Comparison of ENCODE assay signal across 19 cellular contexts in genomic region chr4:177127658-177128057, GRCh38.
A peak's percentile ranks its signal among the peaks of the same experiment; 100 is the strongest.
DNase-seq lines count a peak whose midpoint lies in the region; ATAC-seq, FAIRE-seq and TF ChIP-seq lines count a peak whose summit lies in the region.
"Had no signal": no experiment of that assay in that cellular context is flagged by ENCODE, and none has a peak within 500 bp of the region (broad histone marks: within the 10 kb centered on the region; RNA-seq: fewer than 3 reads in every experiment).

No MANE protein-coding gene starts in this region.

- H2AFZ ChIP-seq in PC-9, result no peak overlapping the region
- no peak overlapping the region for H2AFZ ChIP-seq in endothelial cell of umbilical vein (ENCODE audit: low read depth, low read length)

- H3K9me1 ChIP-seq in endothelial cell of umbilical vein (replicated peaks; ENCODE audit: control insufficient read depth, extremely low read depth, insufficient read depth, low read length), result no peaks in the 10 kb centered on the region

- H3K4me2 ChIP-seq in PC-9 (peak overlapping the region; percentile 48), endothelial cell of umbilical vein (ENCODE audit: insufficient read depth, low read length) (peak overlapping the region; percentile 88)
- H3K4me2 ChIP-seq: A549 had no signal

- H3K36me3 ChIP-seq in PC-9 (ENCODE audit: low read depth) (no peaks in the 10 kb centered on the region), endothelial cell of umbilical vein (ENCODE audit: control insufficient read depth in 2 of 2, extremely low read depth in 1 of 2, insufficient read depth in 2 of 2, low read length in 2 of 2) (no peaks in the 10 kb centered on the region), thyroid gland (no peaks in the 10 kb centered on the region)
- H3K36me3 ChIP-seq: HAP-1, SJCRH30 had no signal

- H3K27me3 ChIP-seq in PC-9 (ENCODE audit: insufficient read depth, low read depth) (no peaks in the 10 kb centered on the region), endothelial cell of umbilical vein (ENCODE audit: control insufficient read depth in 2 of 2, insufficient read depth in 2 of 2, low read length in 2 of 2) (no peaks in the 10 kb centered on the region), thyroid gland (no peaks in the 10 kb centered on the region)
- H3K27me3 ChIP-seq: SJCRH30 had no signal

- H3K27ac ChIP-seq in PC-9, result peak overlapping the region; percentile 69
- H3K27ac ChIP-seq in endothelial cell of umbilical vein (ENCODE audit: insufficient read depth, low read depth, low read length), result peak overlapping the region; percentile 77
- H3K27ac ChIP-seq in thyroid gland, result no peak overlapping the region
- H3K27ac ChIP-seq: A549, SJCRH30 had no signal

- no TSS peak for BruUV-seq in PC-9 (replicated peaks; lab: Mats Ljungman, UMichigan)
- BruUV-seq in endothelial cell of umbilical vein (replicated peaks; lab: Mats Ljungman, UMichigan), result no TSS peak

- no peak for TF ChIP-seq CTCF in PC-9 (conservative IDR thresholded peaks at IDR 0.05)
- TF ChIP-seq CTCF in endothelial cell of umbilical vein (IDR thresholded peaks at IDR 0.05; ENCODE audit: extremely low read depth in 1 of 2, insufficient read depth in 1 of 2, low read depth in 1 of 2, low read length in 2 of 2), result no peak
- TF ChIP-seq CTCF in thyroid gland (IDR thresholded peaks at IDR 0.05), result no peak

- H3K9me2 ChIP-seq in PC-9 (ENCODE audit: insufficient read depth), result no peaks in the 10 kb centered on the region

- H3K79me2 ChIP-seq in PC-9 (ENCODE audit: low read depth) (no peaks in the 10 kb centered on the region), endothelial cell of umbilical vein (ENCODE audit: control insufficient read depth, insufficient read depth, low read length) (no peaks in the 10 kb centered on the region)

- peaks cover 8% of the 10 kb centered on the region for H3F3A ChIP-seq in PC-9 (ENCODE audit: insufficient read depth, low read depth)

- DNase-seq in EH (ENCODE audit: low read depth) (peak; percentile 14), PC-9 (no peak), endothelial cell of umbilical vein (ENCODE audit: low read depth, low spot score) (peak; percentile 39), kidney tubule cell (ENCODE audit: low spot score) (peak; percentile 8), thyroid gland (no peak), activated gamma-delta T cell (lab: John Stamatoyannopoulos, UW) (no peak), hepatic stellate cell (ENCODE audit: low spot score) (no peak)
- DNase-seq: DND-41, KG1, NCI-H1417 treated with DMSO at 0.1 percent for 48 hours, NCI-H187 treated with DMSO at 0.1 percent for 48 hours, NCI-H345, NCI-H524 treated with DMSO at 0.1 percent for 48 hours, SJCRH30 had no signal

- CTCF ChIA-PET in PC-9 (lab: Charles Lee) (no interaction called here), endothelial cell of umbilical vein (lab: Charles Lee) (no interaction called here)

- H3K4me1 ChIP-seq in PC-9 (replicated peaks; ENCODE audit: insufficient read depth) (peaks cover 16% of the 10 kb centered on the region), endothelial cell of umbilical vein (ENCODE audit: control insufficient read depth, extremely low read depth, insufficient read depth, low read length) (peaks cover 19% of the 10 kb centered on the region), thyroid gland (no peaks in the 10 kb centered on the region)
- H3K4me1 ChIP-seq: A549, HAP-1, SJCRH30 had no signal

- H3K9ac ChIP-seq in endothelial cell of umbilical vein (replicated peaks; ENCODE audit: extremely low read depth, insufficient read depth, low read length), result peak overlapping the region; percentile 49

- no peak for TF ChIP-seq POLR2A in endothelial cell of umbilical vein (IDR thresholded peaks at IDR 0.05; ENCODE audit: low read depth, low read length)
- no peak for TF ChIP-seq POLR2A in thyroid gland (IDR thresholded peaks at IDR 0.05)

- dilution Hi-C loops in endothelial cell of umbilical vein (cut with MboI; ENCODE audit: extremely low pct_ligation_motif_present, low sequenced_read_pairs), result no loop called here

- intact Hi-C loops in PC-9 (cut with micrococcal nuclease; ENCODE audit: unreplicated experiment), result loop anchor here (5.0 kb wide), 1 partner anchor 335 kb away; the partner anchor contains the start of gene VEGFC
- intact Hi-C loops in endothelial cell of umbilical vein (cut with micrococcal nuclease), result loop anchor here (1.0 to 10.0 kb wide), 4 partner anchors 197 to 744 kb away; partner anchors contain the start of genes AGA and VEGFC
- intact Hi-C loops in thyroid gland (cut with DNase I), result no loop called here

- peaks cover 5% of the 10 kb centered on the region; the same call in 1 of the 2 replicates for H3K9me3 ChIP-seq in PC-9 (ENCODE audit: insufficient read depth, low read depth)
- H3K9me3 ChIP-seq in endothelial cell of umbilical vein (replicated peaks; ENCODE audit: control insufficient read depth, insufficient read depth, low read length), result no peaks in the 10 kb centered on the region
- no peaks in the 10 kb centered on the region for H3K9me3 ChIP-seq in thyroid gland
- H3K9me3 ChIP-seq: HAP-1, SJCRH30 had no signal

- no peak for ATAC-seq in HG03342 (IDR thresholded peaks at IDR 0.05; ENCODE audit: unreplicated experiment)
- ATAC-seq: A549, HepG2 had no signal

- no peak overlapping the region for H3K4me3 ChIP-seq in PC-9
- no peak overlapping the region for H3K4me3 ChIP-seq in endothelial cell of umbilical vein (replicated peaks in 1 of 3; ENCODE audit: insufficient read depth in 1 of 3, low read depth in 1 of 3, low read length in 3 of 3)
- H3K4me3 ChIP-seq in thyroid gland (replicated peaks in 1 of 3), result no peak overlapping the region
- H3K4me3 ChIP-seq: A549, HAP-1, SJCRH30 had no signal

- POLR2A ChIA-PET in PC-9 (lab: Charles Lee; ENCODE audit: unreplicated experiment) (interaction anchor here (0.5 kb wide), 1 partner anchor 751 kb away, joined by 4 read pairs; no protein-coding TSS in a partner anchor), endothelial cell of umbilical vein (lab: Charles Lee) (no interaction called here)

- FAIRE-seq in endothelial cell of umbilical vein (lab: Jason Lieb, UNC), result no peak
- FAIRE-seq: A549, G401.6, HepG2 had no signal

- H4K20me1 ChIP-seq in PC-9 (ENCODE audit: insufficient read depth), result no peaks in the 10 kb centered on the region
- no peaks in the 10 kb centered on the region for H4K20me1 ChIP-seq in endothelial cell of umbilical vein (replicated peaks; ENCODE audit: control insufficient read depth, extremely low read depth, insufficient read depth, low read length)

TF ChIP-seq in endothelial cell of umbilical vein, 7 proteins besides CTCF, POLR2A, EP300 and RAD21:
- TF ChIP-seq FOS (IDR thresholded peaks at IDR 0.05; ENCODE audit: borderline replicate concordance, insufficient read depth, low read length) (peak; percentile 47), GATA2 (IDR thresholded peaks at IDR 0.05; ENCODE audit: insufficient read depth, insufficient read length, low read depth, low read length) (no peak), JUN (IDR thresholded peaks at IDR 0.05; ENCODE audit: borderline replicate concordance, insufficient read depth, insufficient read length, low read depth) (peak; percentile 28)

Comparison
In these comparisons a context has a peak if more than half of its experiments do, and no peak if none do; other contexts are left out.
1. DNase-seq: peak in EH (single experiment), endothelial cell of umbilical vein (single experiment) and kidney tubule cell (single experiment); none in PC-9 (0 of 2), thyroid gland (0 of 2), activated gamma-delta T cell (single experiment) and hepatic stellate cell (single experiment).
2. H3K27ac ChIP-seq: peak in PC-9 (single experiment) and endothelial cell of umbilical vein (single experiment); none in thyroid gland (0 of 3).